ENCODE assay signal across 1 cellular context in genomic region chr4:183478123-183478522, GRCh38.
TF ChIP-seq lines count a peak whose summit lies in the region.

No MANE protein-coding gene starts in this region.

TF ChIP-seq in HepG2, 621 proteins besides CTCF, POLR2A, EP300 and RAD21 (continued from another document):
- TF ChIP-seq ZNF318 (CRISPR knock-in tag; IDR thresholded peaks at IDR 0.05) (no peak), SOX13 (IDR thresholded peaks at IDR 0.05) (no peak), SOX13 (CRISPR knock-in tag; conservative IDR thresholded peaks at IDR 0.05 in 1 of 2, IDR thresholded peaks at IDR 0.05 in 1 of 2) (no peak), CREBL2 (CRISPR knock-in tag; IDR thresholded peaks at IDR 0.05; ENCODE audit: borderline replicate concordance) (no peak), MLLT10 (CRISPR knock-in tag; IDR thresholded peaks at IDR 0.05) (no peak), SKI (IDR thresholded peaks at IDR 0.05; ENCODE audit: partially characterized antibody) (no peak), DR1 (CRISPR knock-in tag; IDR thresholded peaks at IDR 0.05) (no peak)
